1 cellular context compared by ENCODE assay signal in the genomic region with DNA sequence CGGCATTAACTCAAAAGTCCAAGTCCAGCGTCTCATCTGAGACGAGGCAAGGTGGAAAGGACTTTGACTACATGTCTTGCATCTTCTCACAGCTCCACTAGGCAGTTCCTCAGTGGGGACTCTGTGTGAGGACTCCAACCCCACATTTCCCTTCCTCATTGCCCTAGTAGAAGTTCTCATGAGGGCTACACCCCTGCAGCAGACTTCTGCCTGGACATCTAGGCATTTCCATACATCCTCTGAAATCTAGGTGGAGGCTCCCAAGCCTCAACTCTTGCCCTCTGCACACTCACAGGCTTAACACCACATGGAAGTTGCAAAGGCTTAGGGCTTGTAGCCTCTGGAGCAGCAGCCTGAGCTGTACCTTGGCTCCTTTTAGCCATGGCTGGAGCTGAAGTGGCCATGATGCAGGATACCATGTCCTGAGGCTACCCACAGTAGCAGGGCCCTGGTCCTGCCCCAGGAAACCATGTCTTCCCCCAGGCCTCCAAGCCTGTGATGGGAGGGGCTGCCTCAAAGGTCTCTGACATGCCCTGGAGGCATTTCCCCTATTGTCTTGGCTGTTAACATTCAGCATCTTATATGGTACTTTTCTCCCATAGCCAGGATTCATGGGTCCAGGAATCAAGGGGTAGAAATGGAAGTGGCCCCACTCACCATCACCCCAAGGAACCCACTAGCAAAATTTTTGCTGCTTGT.
TF ChIP-seq lines count a peak whose summit lies in the region.

No MANE protein-coding gene starts in this region.

TF ChIP-seq in HEK293, 187 proteins besides CTCF, POLR2A, EP300 and RAD21 (continued from another document):
- TF ChIP-seq, protein P1, sequence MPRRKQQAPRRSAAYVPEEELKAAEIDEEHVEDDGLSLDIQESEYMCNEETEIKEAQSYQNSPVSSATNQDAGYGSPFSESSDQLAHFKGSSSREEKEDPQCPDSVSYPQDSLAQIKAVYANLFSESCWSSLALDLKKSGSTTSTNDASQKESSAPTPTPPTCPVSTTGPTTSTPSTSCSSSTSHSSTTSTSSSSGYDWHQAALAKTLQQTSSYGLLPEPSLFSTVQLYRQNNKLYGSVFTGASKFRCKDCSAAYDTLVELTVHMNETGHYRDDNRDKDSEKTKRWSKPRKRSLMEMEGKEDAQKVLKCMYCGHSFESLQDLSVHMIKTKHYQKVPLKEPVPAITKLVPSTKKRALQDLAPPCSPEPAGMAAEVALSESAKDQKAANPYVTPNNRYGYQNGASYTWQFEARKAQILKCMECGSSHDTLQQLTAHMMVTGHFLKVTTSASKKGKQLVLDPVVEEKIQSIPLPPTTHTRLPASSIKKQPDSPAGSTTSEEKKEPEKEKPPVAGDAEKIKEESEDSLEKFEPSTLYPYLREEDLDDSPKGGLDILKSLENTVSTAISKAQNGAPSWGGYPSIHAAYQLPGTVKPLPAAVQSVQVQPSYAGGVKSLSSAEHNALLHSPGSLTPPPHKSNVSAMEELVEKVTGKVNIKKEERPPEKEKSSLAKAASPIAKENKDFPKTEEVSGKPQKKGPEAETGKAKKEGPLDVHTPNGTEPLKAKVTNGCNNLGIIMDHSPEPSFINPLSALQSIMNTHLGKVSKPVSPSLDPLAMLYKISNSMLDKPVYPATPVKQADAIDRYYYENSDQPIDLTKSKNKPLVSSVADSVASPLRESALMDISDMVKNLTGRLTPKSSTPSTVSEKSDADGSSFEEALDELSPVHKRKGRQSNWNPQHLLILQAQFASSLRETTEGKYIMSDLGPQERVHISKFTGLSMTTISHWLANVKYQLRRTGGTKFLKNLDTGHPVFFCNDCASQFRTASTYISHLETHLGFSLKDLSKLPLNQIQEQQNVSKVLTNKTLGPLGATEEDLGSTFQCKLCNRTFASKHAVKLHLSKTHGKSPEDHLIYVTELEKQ (tag by site-specific recombination; IDR thresholded peaks at IDR 0.05; ENCODE audit: borderline replicate concordance), result no peak
- TF ChIP-seq, protein P2, sequence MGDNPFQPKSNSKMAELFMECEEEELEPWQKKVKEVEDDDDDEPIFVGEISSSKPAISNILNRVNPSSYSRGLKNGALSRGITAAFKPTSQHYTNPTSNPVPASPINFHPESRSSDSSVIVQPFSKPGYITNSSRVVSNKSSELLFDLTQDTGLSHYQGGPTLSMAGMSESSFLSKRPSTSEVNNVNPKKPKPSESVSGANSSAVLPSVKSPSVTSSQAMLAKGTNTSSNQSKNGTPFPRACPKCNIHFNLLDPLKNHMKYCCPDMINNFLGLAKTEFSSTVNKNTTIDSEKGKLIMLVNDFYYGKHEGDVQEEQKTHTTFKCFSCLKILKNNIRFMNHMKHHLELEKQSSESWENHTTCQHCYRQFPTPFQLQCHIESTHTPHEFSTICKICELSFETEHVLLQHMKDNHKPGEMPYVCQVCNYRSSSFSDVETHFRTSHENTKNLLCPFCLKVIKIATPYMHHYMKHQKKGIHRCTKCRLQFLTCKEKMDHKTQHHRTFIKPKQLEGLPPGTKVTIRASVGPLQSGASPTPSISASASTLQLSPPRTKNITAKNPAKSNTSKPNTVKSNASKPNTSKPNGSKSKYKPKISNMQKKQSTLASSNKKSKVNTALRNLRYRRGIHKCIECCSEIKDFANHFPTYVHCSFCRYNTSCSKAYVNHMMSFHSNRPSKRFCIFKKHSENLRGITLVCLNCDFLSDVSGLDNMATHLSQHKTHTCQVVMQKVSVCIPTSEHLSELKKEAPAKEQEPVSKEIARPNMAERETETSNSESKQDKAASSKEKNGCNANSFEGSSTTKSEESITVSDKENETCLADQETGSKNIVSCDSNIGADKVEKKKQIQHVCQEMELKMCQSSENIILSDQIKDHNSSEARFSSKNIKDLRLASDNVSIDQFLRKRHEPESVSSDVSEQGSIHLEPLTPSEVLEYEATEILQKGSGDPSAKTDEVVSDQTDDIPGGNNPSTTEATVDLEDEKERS (tag by site-specific recombination; IDR thresholded peaks at IDR 0.05), result 0 out of 2 replicates have a peak, but pooled peaks have one; percentile 29
- TF ChIP-seq ZNF366 (tag by site-specific recombination; conservative IDR thresholded peaks at IDR 0.05), result no peak
- no peak for TF ChIP-seq ZNF624 (tag by site-specific recombination; IDR thresholded peaks at IDR 0.05)
- no peak for TF ChIP-seq ZNF555 (tag by site-specific recombination; conservative IDR thresholded peaks at IDR 0.05)
- TF ChIP-seq, protein P3, sequence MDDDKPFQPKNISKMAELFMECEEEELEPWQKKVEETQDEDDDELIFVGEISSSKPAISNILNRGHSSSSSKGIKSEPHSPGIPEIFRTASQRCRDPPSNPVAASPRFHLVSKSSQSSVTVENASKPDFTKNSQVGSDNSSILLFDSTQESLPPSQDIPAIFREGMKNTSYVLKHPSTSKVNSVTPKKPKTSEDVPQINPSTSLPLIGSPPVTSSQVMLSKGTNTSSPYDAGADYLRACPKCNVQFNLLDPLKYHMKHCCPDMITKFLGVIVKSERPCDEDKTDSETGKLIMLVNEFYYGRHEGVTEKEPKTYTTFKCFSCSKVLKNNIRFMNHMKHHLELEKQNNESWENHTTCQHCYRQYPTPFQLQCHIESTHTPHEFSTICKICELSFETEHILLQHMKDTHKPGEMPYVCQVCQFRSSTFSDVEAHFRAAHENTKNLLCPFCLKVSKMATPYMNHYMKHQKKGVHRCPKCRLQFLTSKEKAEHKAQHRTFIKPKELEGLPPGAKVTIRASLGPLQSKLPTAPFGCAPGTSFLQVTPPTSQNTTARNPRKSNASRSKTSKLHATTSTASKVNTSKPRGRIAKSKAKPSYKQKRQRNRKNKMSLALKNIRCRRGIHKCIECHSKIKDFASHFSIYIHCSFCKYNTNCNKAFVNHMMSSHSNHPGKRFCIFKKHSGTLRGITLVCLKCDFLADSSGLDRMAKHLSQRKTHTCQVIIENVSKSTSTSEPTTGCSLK (tag by site-specific recombination; IDR thresholded peaks at IDR 0.05), result no peak
- TF ChIP-seq HOXC10 (CRISPR knock-in tag; IDR thresholded peaks at IDR 0.05), result no peak
- TF ChIP-seq, protein P4, sequence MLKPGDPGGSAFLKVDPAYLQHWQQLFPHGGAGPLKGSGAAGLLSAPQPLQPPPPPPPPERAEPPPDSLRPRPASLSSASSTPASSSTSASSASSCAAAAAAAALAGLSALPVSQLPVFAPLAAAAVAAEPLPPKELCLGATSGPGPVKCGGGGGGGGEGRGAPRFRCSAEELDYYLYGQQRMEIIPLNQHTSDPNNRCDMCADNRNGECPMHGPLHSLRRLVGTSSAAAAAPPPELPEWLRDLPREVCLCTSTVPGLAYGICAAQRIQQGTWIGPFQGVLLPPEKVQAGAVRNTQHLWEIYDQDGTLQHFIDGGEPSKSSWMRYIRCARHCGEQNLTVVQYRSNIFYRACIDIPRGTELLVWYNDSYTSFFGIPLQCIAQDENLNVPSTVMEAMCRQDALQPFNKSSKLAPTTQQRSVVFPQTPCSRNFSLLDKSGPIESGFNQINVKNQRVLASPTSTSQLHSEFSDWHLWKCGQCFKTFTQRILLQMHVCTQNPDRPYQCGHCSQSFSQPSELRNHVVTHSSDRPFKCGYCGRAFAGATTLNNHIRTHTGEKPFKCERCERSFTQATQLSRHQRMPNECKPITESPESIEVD (tag by site-specific recombination; IDR thresholded peaks at IDR 0.05), result no peak
- no peak for TF ChIP-seq ZNF24 (tag by site-specific recombination; IDR thresholded peaks at IDR 0.05)
- TF ChIP-seq SETDB1 (IDR thresholded peaks at IDR 0.05; ENCODE audit: insufficient read length, low read length), result peak; percentile 91
- TF ChIP-seq ZNF768 (tag by site-specific recombination; IDR thresholded peaks at IDR 0.05), result no peak
- TF ChIP-seq ZNF623 (tag by site-specific recombination; IDR thresholded peaks at IDR 0.05), result no peak
- no peak for TF ChIP-seq ZNF548 (tag by site-specific recombination; IDR thresholded peaks at IDR 0.05)
- no peak for TF ChIP-seq KLF10 (tag by site-specific recombination; IDR thresholded peaks at IDR 0.05)
